Comparison of ENCODE assay signal across 12 cellular contexts in the genomic region with DNA sequence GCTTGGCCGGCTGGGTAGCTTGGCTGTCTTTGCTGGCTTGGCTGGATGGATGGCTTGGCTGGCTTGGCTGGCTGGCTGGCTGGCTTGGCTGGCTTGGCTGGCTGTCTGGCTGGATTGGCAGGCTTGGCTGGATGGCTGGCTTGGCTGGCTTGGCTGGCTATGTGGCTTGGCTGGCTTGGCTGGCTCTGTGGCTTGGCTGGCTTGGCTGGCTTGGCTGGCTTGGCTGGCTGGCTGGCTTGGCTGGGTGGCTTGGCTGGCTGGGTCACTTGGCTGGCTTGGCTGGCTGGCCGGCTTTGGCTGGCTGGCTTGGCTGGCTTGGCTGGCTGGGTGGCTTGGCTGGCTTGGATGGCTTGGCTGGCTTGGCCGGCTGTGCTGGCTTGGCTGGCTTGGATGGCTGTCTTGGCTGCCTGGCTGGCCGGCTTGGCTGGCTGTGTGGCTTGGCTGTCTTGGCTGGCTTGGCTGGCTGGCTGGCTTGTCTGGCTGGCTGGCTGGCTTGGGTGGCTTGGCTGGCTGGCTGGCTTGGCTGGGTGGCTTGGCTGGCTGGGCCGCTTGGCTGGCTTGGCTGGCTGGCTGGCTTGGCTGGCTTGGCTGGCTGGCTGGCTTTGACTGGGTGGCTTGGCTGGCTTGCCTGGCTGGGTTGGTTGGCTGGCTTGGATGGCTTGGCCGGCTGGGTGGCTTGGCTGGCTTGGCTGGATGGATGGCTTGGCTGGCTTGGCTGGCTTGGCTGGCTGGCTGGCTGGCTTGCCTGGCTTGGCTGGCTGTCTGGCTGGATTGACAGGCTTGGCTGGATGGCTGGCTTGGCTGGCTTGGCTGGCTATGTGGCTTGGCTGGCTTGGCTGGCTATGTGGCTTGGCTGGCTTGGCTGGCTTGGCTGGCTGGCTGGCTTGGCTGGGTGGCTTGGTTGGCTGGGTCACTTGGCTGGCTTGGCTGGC. TPM values are rescaled to one million over a fixed set of nuclear protein-coding genes. Genes with fewer than 3 reads are reported as not detected.
DNase-seq lines count a peak whose midpoint lies in the region; ATAC-seq and TF ChIP-seq lines count a peak whose summit lies in the region.
"Not testable (repeated sequence)": the region's sequence is repeated elsewhere in the genome, so short reads cannot be mapped to it uniquely, and the experiment has no call there.
"Had no signal": no experiment of that assay in that cellular context is flagged by ENCODE, and none has a peak within 500 bp of the region (broad histone marks: within the 10 kb centered on the region; RNA-seq: fewer than 3 reads in every experiment).

No MANE protein-coding gene starts in this region.

- not testable (repeated sequence) for H3K4me3 Mint-ChIP-seq in activated CD4-positive, alpha-beta T cell treated with anti-CD3 and anti-CD28 coated beads for 36 hours; activated T-helper 1 cell treated with anti-CD3 and anti-CD28 coated beads, Interleukin-12 subunit alpha, Interleukin-12 subunit beta, Interleukin-2, Interleukin-4 antibody, amounts not matched to agents 30 ng/mL and 10 ng/mL and 1 ng/mL, durations not matched to agents 14 hours and 24 hours and 36 hours; central memory CD8-positive, alpha-beta T cell; immature natural killer cell; neural progenitor cell

- not testable (repeated sequence) for H3K79me2 ChIP-seq in neural progenitor cell (ENCODE audit: low read depth)

- H3K4me3 ChIP-seq in neural progenitor cell = not testable (repeated sequence)

- H3K27ac Mint-ChIP-seq in activated CD4-positive, alpha-beta T cell treated with anti-CD3 and anti-CD28 coated beads for 36 hours; activated T-helper 1 cell treated with anti-CD3 and anti-CD28 coated beads, Interleukin-12 subunit alpha, Interleukin-12 subunit beta, Interleukin-2, Interleukin-4 antibody, amounts not matched to agents 30 ng/mL and 10 ng/mL and 1 ng/mL, durations not matched to agents 14 hours and 24 hours and 36 hours; central memory CD8-positive, alpha-beta T cell (ENCODE audit: low read depth); immature natural killer cell; neural progenitor cell: not testable (repeated sequence)

- H2AFZ ChIP-seq in neural progenitor cell (replicated peaks) = not testable (repeated sequence)

- not testable (repeated sequence) for H3K9me3 Mint-ChIP-seq in activated CD4-positive, alpha-beta T cell treated with anti-CD3 and anti-CD28 coated beads for 36 hours (ENCODE audit: low read depth); activated T-helper 1 cell treated with anti-CD3 and anti-CD28 coated beads, Interleukin-12 subunit alpha, Interleukin-12 subunit beta, Interleukin-2, Interleukin-4 antibody, amounts not matched to agents 30 ng/mL and 10 ng/mL and 1 ng/mL, durations not matched to agents 14 hours and 24 hours and 36 hours; central memory CD8-positive, alpha-beta T cell; neural progenitor cell
- peaks cover 0 to 14% (median 7%) of the 10 kb centered on the region in 6 donors for H3K9me3 Mint-ChIP-seq in immature natural killer cell

- not testable (repeated sequence) for H3K4me1 Mint-ChIP-seq in activated CD4-positive, alpha-beta T cell treated with anti-CD3 and anti-CD28 coated beads for 36 hours; activated T-helper 1 cell treated with anti-CD3 and anti-CD28 coated beads, Interleukin-12 subunit alpha, Interleukin-12 subunit beta, Interleukin-2, Interleukin-4 antibody, amounts not matched to agents 30 ng/mL and 10 ng/mL and 1 ng/mL, durations not matched to agents 14 hours and 24 hours and 36 hours (ENCODE audit: low read depth); central memory CD8-positive, alpha-beta T cell; immature natural killer cell; neural progenitor cell

- not testable (repeated sequence) for H3K36me3 ChIP-seq in neural progenitor cell

- not testable (repeated sequence) for H3K9me3 ChIP-seq in neural progenitor cell (ENCODE audit: low read depth)

- intact Hi-C loops in activated CD4-positive, alpha-beta T cell treated with anti-CD3 and anti-CD28 coated beads for 36 hours (cut with DNase I, micrococcal nuclease); activated T-helper 1 cell treated with anti-CD3 and anti-CD28 coated beads, Interleukin-12 subunit alpha, Interleukin-12 subunit beta, Interleukin-2, Interleukin-4 antibody, amounts not matched to agents 30 ng/mL and 10 ng/mL and 1 ng/mL, durations not matched to agents 14 hours and 24 hours and 36 hours (cut with micrococcal nuclease): not testable (repeated sequence)

- ATAC-seq in activated CD4-positive, alpha-beta T cell treated with anti-CD3 and anti-CD28 coated beads for 36 hours = not testable (repeated sequence)
- peak; percentile 17 for ATAC-seq in central memory CD8-positive, alpha-beta T cell (replicated peaks; ENCODE audit: extremely low read depth, poor library complexity, severe bottlenecking)

- POLR2A ChIA-PET in activated CD4-positive, alpha-beta T cell treated with anti-CD3 and anti-CD28 coated beads for 36 hours (lab: Charles Lee) = not testable (repeated sequence)

- not testable (repeated sequence) for H3K4me2 ChIP-seq in neural progenitor cell

- not testable (repeated sequence) for H3K9ac ChIP-seq in neural progenitor cell

- TF ChIP-seq CTCF in neural progenitor cell (IDR thresholded peaks at IDR 0.05) = not testable (repeated sequence)

- not testable (repeated sequence) for H3K4me1 ChIP-seq in neural progenitor cell

- H3F3A ChIP-seq in neural progenitor cell (ENCODE audit: low read depth) = not testable (repeated sequence)

- H3K27me3 Mint-ChIP-seq in activated CD4-positive, alpha-beta T cell treated with anti-CD3 and anti-CD28 coated beads for 36 hours; activated T-helper 1 cell treated with anti-CD3 and anti-CD28 coated beads, Interleukin-12 subunit alpha, Interleukin-12 subunit beta, Interleukin-2, Interleukin-4 antibody, amounts not matched to agents 30 ng/mL and 10 ng/mL and 1 ng/mL, durations not matched to agents 14 hours and 24 hours and 36 hours (ENCODE audit: insufficient read depth); central memory CD8-positive, alpha-beta T cell; immature natural killer cell (ENCODE audit: low read depth in 3 of 3); neural progenitor cell (ENCODE audit: insufficient read depth, low read depth): not testable (repeated sequence)

- CTCF ChIA-PET in activated CD4-positive, alpha-beta T cell treated with anti-CD3 and anti-CD28 coated beads for 36 hours (lab: Charles Lee) = not testable (repeated sequence)

- H3K36me3 Mint-ChIP-seq in activated CD4-positive, alpha-beta T cell treated with anti-CD3 and anti-CD28 coated beads for 36 hours (ENCODE audit: low read depth); activated T-helper 1 cell treated with anti-CD3 and anti-CD28 coated beads, Interleukin-12 subunit alpha, Interleukin-12 subunit beta, Interleukin-2, Interleukin-4 antibody, amounts not matched to agents 30 ng/mL and 10 ng/mL and 1 ng/mL, durations not matched to agents 14 hours and 24 hours and 36 hours (ENCODE audit: low read depth); central memory CD8-positive, alpha-beta T cell (ENCODE audit: insufficient read depth); immature natural killer cell; neural progenitor cell: not testable (repeated sequence)

- not testable (repeated sequence) for H4K20me1 ChIP-seq in neural progenitor cell (ENCODE audit: low read depth)

- peak; percentile 0 for DNase-seq in HT-29 (ENCODE audit: low spot score)
- peak; percentile 48 for DNase-seq in activated CD4-positive, alpha-beta T cell treated with anti-CD3 and anti-CD28 coated beads for 36 hours
- DNase-seq in activated T-helper 1 cell treated with anti-CD3 and anti-CD28 coated beads, Interleukin-12 subunit alpha, Interleukin-12 subunit beta, Interleukin-2, Interleukin-4 antibody, amounts not matched to agents 30 ng/mL and 10 ng/mL and 1 ng/mL, durations not matched to agents 14 hours and 24 hours and 36 hours (ENCODE audit: low spot score) = peak; percentile 21
- DNase-seq in central memory CD8-positive, alpha-beta T cell (ENCODE audit: low spot score in 2 of 2) = peak; percentile 53 to 60
- DNase-seq in immature natural killer cell = peak in 2 of 3 donors; percentile 4 to 8
- peak; percentile 1 for DNase-seq in neural progenitor cell (ENCODE audit: low spot score)
- DNase-seq in stimulated activated CD4-positive, alpha-beta T cell treated with anti-CD3 and anti-CD28 coated beads, TNF-alpha, amount 100 ng/mL, for 48 hours (ENCODE audit: low read depth in 3 of 3) = peak in 2 of 3 donors; percentile 4 to 21

- H3K27ac ChIP-seq in neural progenitor cell = not testable (repeated sequence)

- H3K27me3 ChIP-seq in neural progenitor cell = not testable (repeated sequence)

RNA-seq across cellular contexts. Expression of a gene that starts 22.8 kb away (rescaled TPM):
- not detected in 2 replicates for total RNA-seq in HT-29 (2014; rRNA removed; shearing (Covaris generic))
- total RNA-seq in activated CD4-positive, alpha-beta T cell treated with anti-CD3 and anti-CD28 coated beads for 36 hours = under 1 TPM; 0.37 to 0.72 TPM
- total RNA-seq in activated T-helper 1 cell treated with anti-CD3 and anti-CD28 coated beads, Interleukin-12 subunit alpha, Interleukin-12 subunit beta, Interleukin-2, Interleukin-4 antibody, amounts not matched to agents 30 ng/mL and 10 ng/mL and 1 ng/mL, durations not matched to agents 14 hours and 24 hours and 36 hours = not detected in 2 replicates
- polyA plus RNA-seq in immature natural killer cell = not detected
- total RNA-seq in neural progenitor cell (ENCODE audit: low replicate concordance) = not detected in 2 replicates
- total RNA-seq: astrocyte, H4, hepatocyte, myocyte, renal cortical epithelial cell had no signal
- polyA plus RNA-seq: hepatocyte had no signal

RNA-seq across cellular contexts. Expression of a gene that starts 33.8 kb away (rescaled TPM):
- not detected in 2 replicates for total RNA-seq in HT-29 (2014; rRNA removed; shearing (Covaris generic))
- total RNA-seq in activated CD4-positive, alpha-beta T cell treated with anti-CD3 and anti-CD28 coated beads for 36 hours = not detected
- not detected in 2 replicates for total RNA-seq in activated T-helper 1 cell treated with anti-CD3 and anti-CD28 coated beads, Interleukin-12 subunit alpha, Interleukin-12 subunit beta, Interleukin-2, Interleukin-4 antibody, amounts not matched to agents 30 ng/mL and 10 ng/mL and 1 ng/mL, durations not matched to agents 14 hours and 24 hours and 36 hours
- not detected for polyA plus RNA-seq in immature natural killer cell
- total RNA-seq in neural progenitor cell (ENCODE audit: low replicate concordance) = not detected in 2 replicates
- total RNA-seq: astrocyte, H4, hepatocyte, myocyte, renal cortical epithelial cell had no signal
- polyA plus RNA-seq: hepatocyte had no signal

Comparison
In these comparisons a context has a peak if more than half of its experiments do, and no peak if none do; other contexts are left out.
1. DNase-seq: peak in every context shown above with its lines; median percentile 56 in central memory CD8-positive, alpha-beta T cell; 48 in activated CD4-positive, alpha-beta T cell treated with anti-CD3 and anti-CD28 coated beads for 36 hours; 21 in activated T-helper 1 cell treated with anti-CD3 and anti-CD28 coated beads, Interleukin-12 subunit alpha, Interleukin-12 subunit beta, Interleukin-2, Interleukin-4 antibody, amounts not matched to agents 30 ng/mL and 10 ng/mL and 1 ng/mL, durations not matched to agents 14 hours and 24 hours and 36 hours; 12 in stimulated activated CD4-positive, alpha-beta T cell treated with anti-CD3 and anti-CD28 coated beads, TNF-alpha, amount 100 ng/mL, for 48 hours; 6 in immature natural killer cell; 1 in neural progenitor cell; 0 in HT-29.